Comparison of ENCODE assay signal across 15 cellular contexts in genomic region chr12:87930033-87930432, GRCh38.
DNase-seq lines count a peak whose midpoint lies in the region; ATAC-seq, FAIRE-seq and TF ChIP-seq lines count a peak whose summit lies in the region.
"Had no signal": no experiment of that assay in that cellular context is flagged by ENCODE, and none has a peak within 500 bp of the region (broad histone marks: within the 10 kb centered on the region; RNA-seq: fewer than 3 reads in every experiment).

No MANE protein-coding gene starts in this region.

- H3K4me2 ChIP-seq in A549: peak overlapping the region; percentile 28; the same call in 2 of the 3 replicates

- no peak for TF ChIP-seq RAD21 in A549 (conservative IDR thresholded peaks at IDR 0.05 in 1 of 2, IDR thresholded peaks at IDR 0.05 in 1 of 2)

- FAIRE-seq in A549 (lab: Jason Lieb, UNC): no peak

- H3K4me3 Mint-ChIP-seq in activated CD4-positive, alpha-beta T cell treated with anti-CD3 and anti-CD28 coated beads, Interleukin-2, amount 10 ng/mL, durations not matched to agents 24 days and 14 days: no peak overlapping the region
- no peak overlapping the region for H3K4me3 Mint-ChIP-seq in activated T-cell treated with anti-CD3 and anti-CD28 coated beads, Interleukin-2, amount 50 U/mL, for 72 hours
- H3K4me3 Mint-ChIP-seq: activated CD4-positive, alpha-beta memory T cell treated with anti-CD3 and anti-CD28 coated beads for 36 hours; mesothelial cell of epicardium had no signal

- no peaks in the 10 kb centered on the region for H3K9me3 Mint-ChIP-seq in activated CD4-positive, alpha-beta T cell treated with anti-CD3 and anti-CD28 coated beads, Interleukin-2, amount 10 ng/mL, durations not matched to agents 24 days and 14 days
- no peaks in the 10 kb centered on the region for H3K9me3 Mint-ChIP-seq in activated T-cell treated with anti-CD3 and anti-CD28 coated beads, Interleukin-2, amount 50 U/mL, for 72 hours
- H3K9me3 Mint-ChIP-seq: activated CD4-positive, alpha-beta memory T cell treated with anti-CD3 and anti-CD28 coated beads for 36 hours; activated T-helper 2 cell treated with anti-CD3 and anti-CD28 coated beads, Interferon-gamma antibody, Interleukin-2, Interleukin-4, amounts not matched to agents 10 μg/mL and 5 μg/mL and 100 μg/mL, durations not matched to agents 14 hours and 24 hours and 36 hours had no signal

- H3K36me3 Mint-ChIP-seq in activated CD4-positive, alpha-beta T cell treated with anti-CD3 and anti-CD28 coated beads, Interleukin-2, amount 10 ng/mL, durations not matched to agents 24 days and 14 days (ENCODE audit: low read depth): no peaks in the 10 kb centered on the region
- H3K36me3 Mint-ChIP-seq in activated T-cell treated with anti-CD3 and anti-CD28 coated beads, Interleukin-2, amount 50 U/mL, for 72 hours (ENCODE audit: insufficient read depth in 2 of 2): no peaks in the 10 kb centered on the region
- H3K36me3 Mint-ChIP-seq: activated CD4-positive, alpha-beta memory T cell treated with anti-CD3 and anti-CD28 coated beads for 36 hours; mesothelial cell of epicardium had no signal

- H3K27me3 Mint-ChIP-seq in activated CD4-positive, alpha-beta T cell treated with anti-CD3 and anti-CD28 coated beads, Interleukin-2, amount 10 ng/mL, durations not matched to agents 24 days and 14 days: no peaks in the 10 kb centered on the region
- H3K27me3 Mint-ChIP-seq in activated T-cell treated with anti-CD3 and anti-CD28 coated beads, Interleukin-2, amount 50 U/mL, for 72 hours (ENCODE audit: low read depth): no peaks in the 10 kb centered on the region

- TF ChIP-seq CTCF in A549 (IDR thresholded peaks at IDR 0.05) (no peak), fibroblast of villous mesenchyme (IDR thresholded peaks at IDR 0.05; ENCODE audit: insufficient read depth, low read depth, low read length) (no peak)

- no peak overlapping the region for H3K27ac Mint-ChIP-seq in activated CD4-positive, alpha-beta T cell treated with anti-CD3 and anti-CD28 coated beads, Interleukin-2, amount 10 ng/mL, durations not matched to agents 24 days and 14 days
- H3K27ac Mint-ChIP-seq in activated T-cell treated with anti-CD3 and anti-CD28 coated beads, Interleukin-2, amount 50 U/mL, for 72 hours: no peak overlapping the region
- H3K27ac Mint-ChIP-seq: activated CD4-positive, alpha-beta memory T cell treated with anti-CD3 and anti-CD28 coated beads for 36 hours; activated T-helper 2 cell treated with anti-CD3 and anti-CD28 coated beads, Interferon-gamma antibody, Interleukin-2, Interleukin-4, amounts not matched to agents 10 μg/mL and 5 μg/mL and 100 μg/mL, durations not matched to agents 14 hours and 24 hours and 36 hours; mesothelial cell of epicardium had no signal

- H3K4me1 ChIP-seq in A549: peaks cover 16% of the 10 kb centered on the region; the same call in 2 of the 3 replicates
- H3K4me1 ChIP-seq: parathyroid adenoma had no signal

- DNase-seq in A549 (ENCODE audit: low read depth in 1 of 2, low spot score in 1 of 2) (no peak), HT1080 (ENCODE audit: low read depth) (peak; percentile 45), amniotic stem cell (lab: John Stamatoyannopoulos, UW) (peak; percentile 70), fibroblast of villous mesenchyme (ENCODE audit: low read depth) (peak; percentile 13), NCI-H2029 treated with DMSO at 0.1 percent for 48 hours (lab: John Stamatoyannopoulos, UW) (no peak)
- DNase-seq in activated CD4-positive, alpha-beta T cell treated with anti-CD3 and anti-CD28 coated beads, Interleukin-2, amount 10 ng/mL, durations not matched to agents 24 days and 14 days: no peak
- DNase-seq in activated T-cell treated with anti-CD3 and anti-CD28 coated beads, Interleukin-2, amount 50 U/mL, for 72 hours: no peak
- DNase-seq: activated CD4-positive, alpha-beta memory T cell treated with anti-CD3 and anti-CD28 coated beads for 36 hours; NCI-H1092 treated with DMSO at 0.1 percent for 48 hours; NCI-H510A; stimulated activated CD4-positive, alpha-beta T cell treated with anti-CD3 and anti-CD28 coated beads, Interleukin-15, amount 100 ng/mL, for 24 hours had no signal

- ATAC-seq in A549: peak; percentile 47 to 59; a peak in 3 of 6 replicates
- ATAC-seq in GM19463 (IDR thresholded peaks at IDR 0.05; ENCODE audit: unreplicated experiment): no peak
- ATAC-seq in activated T-cell treated with anti-CD3 and anti-CD28 coated beads, Interleukin-2, amount 50 U/mL, for 72 hours (replicated peaks in 1 of 2): no peak

- H3K4me1 Mint-ChIP-seq in activated CD4-positive, alpha-beta T cell treated with anti-CD3 and anti-CD28 coated beads, Interleukin-2, amount 10 ng/mL, durations not matched to agents 24 days and 14 days: no peaks in the 10 kb centered on the region
- H3K4me1 Mint-ChIP-seq in activated T-cell treated with anti-CD3 and anti-CD28 coated beads, Interleukin-2, amount 50 U/mL, for 72 hours (ENCODE audit: low read depth): no peaks in the 10 kb centered on the region
- H3K4me1 Mint-ChIP-seq: mesothelial cell of epicardium had no signal

- H3K9me3 ChIP-seq in A549: no peaks in the 10 kb centered on the region

- no peak for TF ChIP-seq POLR2A in A549 (IDR thresholded peaks at IDR 0.05; ENCODE audit: low read length)

- POLR2A ChIA-PET in A549 (lab: Yijun Ruan, JAX): no interaction called here

- CTCF ChIA-PET in A549 (lab: Yijun Ruan, JAX): no interaction called here

- TF ChIP-seq EP300 in A549 (IDR thresholded peaks at IDR 0.05): no peak

- H3K4me3 ChIP-seq in A549 (no peak overlapping the region), fibroblast of villous mesenchyme (ENCODE audit: low read depth, low read length) (no peak overlapping the region)

- intact Hi-C loops in activated CD4-positive, alpha-beta T cell treated with anti-CD3 and anti-CD28 coated beads, Interleukin-2, amount 10 ng/mL, durations not matched to agents 24 days and 14 days (cut with micrococcal nuclease): no loop called here

- no peak overlapping the region for H3K27ac ChIP-seq in A549
- H3K27ac ChIP-seq: parathyroid adenoma had no signal

- 62% methylated on average over 2 of the region's 2 CpGs for WGBS in A549 (ENCODE audit: missing lambda C conversion rate)

TF ChIP-seq in A549, 52 proteins besides CTCF, POLR2A, EP300 and RAD21:
- TF ChIP-seq RCOR1 (IDR thresholded peaks at IDR 0.05; ENCODE audit: low read depth, low read length) (no peak), GATA3 (IDR thresholded peaks at IDR 0.05; ENCODE audit: borderline replicate concordance) (no peak), KDM5A (IDR thresholded peaks at IDR 0.05) (no peak), ESRRA (IDR thresholded peaks at IDR 0.05; ENCODE audit: borderline replicate concordance, low read length) (no peak)

Comparison
In these comparisons a context has a peak if more than half of its experiments do, and no peak if none do; other contexts are left out.
1. ATAC-seq: peak in A549 (2 of 2); none in GM19463 (single experiment) and activated T-cell treated with anti-CD3 and anti-CD28 coated beads, Interleukin-2, amount 50 U/mL, for 72 hours (0 of 2).
2. DNase-seq: peak in HT1080 (single experiment), amniotic stem cell (single experiment) and fibroblast of villous mesenchyme (single experiment); none in A549 (0 of 2), activated CD4-positive, alpha-beta T cell treated with anti-CD3 and anti-CD28 coated beads, Interleukin-2, amount 10 ng/mL, durations not matched to agents 24 days and 14 days (single experiment), NCI-H2029 treated with DMSO at 0.1 percent for 48 hours (single experiment) and activated T-cell treated with anti-CD3 and anti-CD28 coated beads, Interleukin-2, amount 50 U/mL, for 72 hours (0 of 2).